ENCODE assay signal across 9 cellular contexts in the genomic region with DNA sequence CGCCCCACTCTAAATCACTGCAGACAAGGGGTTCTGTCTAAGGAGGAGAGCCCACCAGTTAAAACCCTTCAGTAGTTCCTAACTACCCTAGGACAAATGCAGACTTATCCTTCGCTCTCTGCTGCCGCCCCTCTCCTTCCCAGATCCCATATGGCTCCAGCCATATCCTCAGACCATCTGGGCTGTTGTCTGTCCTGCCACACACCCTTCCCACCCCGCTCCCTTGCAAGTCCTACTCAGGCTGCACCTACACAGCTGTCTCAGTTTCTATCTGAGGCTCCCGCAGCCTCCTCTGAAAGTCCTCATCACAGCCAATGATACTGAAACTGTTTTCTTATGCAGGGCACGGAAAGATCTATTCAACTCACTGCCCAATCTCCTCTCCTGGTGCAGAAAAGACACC. TPM values are rescaled to one million over a fixed set of nuclear protein-coding genes. Genes with fewer than 3 reads are reported as not detected.
DNase-seq lines count a peak whose midpoint lies in the region; ATAC-seq and TF ChIP-seq lines count a peak whose summit lies in the region.
"Had no signal": no experiment of that assay in that cellular context is flagged by ENCODE, and none has a peak within 500 bp of the region (broad histone marks: within the 10 kb centered on the region; RNA-seq: fewer than 3 reads in every experiment).

No MANE protein-coding gene starts in this region.

- peak overlapping the region; percentile 89 for H3K4me3 Mint-ChIP-seq in natural killer cell

- H3K36me3 ChIP-seq in SJCRH30 = peaks cover 23% of the 10 kb centered on the region

- DNase-seq in SJCRH30 (peak in 1 of 2 experiments; percentile 51), natural killer cell (no peak), NCI-H2196 treated with DMSO at 0.1 percent for 48 hours (lab: John Stamatoyannopoulos, UW; ENCODE audit: unreplicated experiment) (no peak), RKO (ENCODE audit: low spot score) (no peak), COLO668 (lab: John Stamatoyannopoulos, UW; ENCODE audit: unreplicated experiment) (no peak), COR-L47 (lab: John Stamatoyannopoulos, UW) (no peak)

- H3K36me3 Mint-ChIP-seq in natural killer cell = no peaks in the 10 kb centered on the region

- H3K27me3 Mint-ChIP-seq in natural killer cell (ENCODE audit: low read depth in 2 of 2) = no peaks in the 10 kb centered on the region

- H3K9me3 Mint-ChIP-seq in natural killer cell = no peaks in the 10 kb centered on the region

- H3K4me1 Mint-ChIP-seq in natural killer cell = peaks cover 19 to 25% of the 10 kb centered on the region in 2 donors

- H3K9me3 ChIP-seq in SJCRH30 (replicated peaks) = no peaks in the 10 kb centered on the region

- TF ChIP-seq CTCF in natural killer cell (IDR thresholded peaks at IDR 0.05) = no peak

- intact Hi-C loops in natural killer cell (cut with micrococcal nuclease) = loop anchor here (5.0 kb wide), 1 partner anchor 35 kb away; no protein-coding TSS in a partner anchor

- H3K27ac Mint-ChIP-seq in natural killer cell = peak overlapping the region; percentile 64 to 76

- peak; percentile 56 for ATAC-seq in GM18867 (IDR thresholded peaks at IDR 0.05; ENCODE audit: unreplicated experiment)
- ATAC-seq in HG02571 (IDR thresholded peaks at IDR 0.05; ENCODE audit: unreplicated experiment) = peak; percentile 47
- ATAC-seq in natural killer cell = no peak

- peaks cover 22% of the 10 kb centered on the region for H3K4me1 ChIP-seq in SJCRH30

- no peaks in the 10 kb centered on the region for H3K27me3 ChIP-seq in SJCRH30

- peak overlapping the region; percentile 80 for H3K4me3 ChIP-seq in SJCRH30

- H3K27ac ChIP-seq in SJCRH30 = no peak overlapping the region

RNA-seq across cellular contexts. Expression of gene BCKDK, which starts 0.7 kb away (rescaled TPM):
- 31.2 and 31.8 TPM in 2 replicates for total RNA-seq in SJCRH30 (2014; rRNA removed; shearing (Covaris generic))
- total RNA-seq in natural killer cell = 10 to 100 TPM in 2 of 3 donors, 1 to 10 TPM in 1; 9.9 to 16.3 (median 12.1) TPM

RNA-seq across cellular contexts. Expression of gene KAT8, which starts 10.0 kb away (rescaled TPM):
- total RNA-seq in SJCRH30 (2014; rRNA removed; shearing (Covaris generic)) = 38.0 and 42.6 TPM in 2 replicates
- total RNA-seq in natural killer cell = 100 to 1,000 TPM in 1 of 3 donors, 10 to 100 TPM in 2; 90.6 to 101 (median 93.4) TPM

RNA-seq across cellular contexts. Expression of gene VKORC1, which starts 12.9 kb away (rescaled TPM):
- total RNA-seq in SJCRH30 (2014; rRNA removed; shearing (Covaris generic)) = 145 and 149 TPM in 2 replicates
- total RNA-seq in natural killer cell = 10 to 100 TPM; 35.9 to 42.1 (median 41.8) TPM

RNA-seq across cellular contexts. Expression of gene PRSS53, which starts 18.7 kb away (rescaled TPM):
- total RNA-seq in SJCRH30 (2014; rRNA removed; shearing (Covaris generic)) = 2.8 and 4.3 TPM in 2 replicates
- 1 to 10 TPM; 4.3 to 7.4 (median 5.1) TPM for total RNA-seq in natural killer cell

RNA-seq across cellular contexts. Expression of gene PRSS8, which starts 28.1 kb away (rescaled TPM):
- not detected in 2 replicates for total RNA-seq in SJCRH30 (2014; rRNA removed; shearing (Covaris generic))
- total RNA-seq in natural killer cell = not detected
- total RNA-seq: T-helper 1 cell treated with Interleukin-12 subunit alpha and Interleukin-12 subunit beta and Interleukin-4 antibody, amounts not matched to agents 30 ng/mL and 1 ng/mL, for 36 hours had no signal

Comparison
In these comparisons a context has a peak if more than half of its experiments do, and no peak if none do; other contexts are left out.
1. ATAC-seq: peak in GM18867 (single experiment) and HG02571 (single experiment); none in natural killer cell (0 of 3).